In genomic region chr3:48897401-48898376, GRCh38 we compare ENCODE assay signal across 1 cellular context.
TF ChIP-seq lines count a peak whose summit lies in the region.

No MANE protein-coding gene starts in this region.

TF ChIP-seq in HepG2, 621 proteins besides CTCF, POLR2A, EP300 and RAD21 (continued from another document and continues in another):
- no peak for TF ChIP-seq GLMP (CRISPR knock-in tag; IDR thresholded peaks at IDR 0.05; ENCODE audit: borderline replicate concordance)
- no peak for TF ChIP-seq NRL (CRISPR knock-in tag; IDR thresholded peaks at IDR 0.05; ENCODE audit: borderline replicate concordance)
- TF ChIP-seq ATF5 (CRISPR knock-in tag; IDR thresholded peaks at IDR 0.05; ENCODE audit: low read depth) = no peak
- no peak for TF ChIP-seq ZNF510 (CRISPR knock-in tag; IDR thresholded peaks at IDR 0.05; ENCODE audit: low read depth)
- TF ChIP-seq ZNF232 (CRISPR knock-in tag; IDR thresholded peaks at IDR 0.05; ENCODE audit: borderline replicate concordance) = no peak; the same call in 1 of the 2 replicates
- no peak for TF ChIP-seq ZNF7 (CRISPR knock-in tag; IDR thresholded peaks at IDR 0.05)
- TF ChIP-seq FOXO4 (CRISPR knock-in tag; conservative IDR thresholded peaks at IDR 0.05) = no peak
- TF ChIP-seq ZNF691 (CRISPR knock-in tag; IDR thresholded peaks at IDR 0.05; ENCODE audit: borderline replicate concordance, low read depth) = no peak
- no peak for TF ChIP-seq ZNF382 (CRISPR knock-in tag; IDR thresholded peaks at IDR 0.05; ENCODE audit: borderline replicate concordance)
- peak; percentile 48; the same call in 1 of the 2 replicates for TF ChIP-seq SIN3A (IDR thresholded peaks at IDR 0.05; ENCODE audit: borderline replicate concordance, low read depth, low read length)
- no peak; the same call in 1 of the 2 replicates for TF ChIP-seq ISL2 (CRISPR knock-in tag; IDR thresholded peaks at IDR 0.05)
- no peak for TF ChIP-seq SNAI1 (CRISPR knock-in tag; IDR thresholded peaks at IDR 0.05; ENCODE audit: borderline replicate concordance)
- no peak for TF ChIP-seq NR2F2 (IDR thresholded peaks at IDR 0.05; ENCODE audit: borderline replicate concordance, low read depth)
- TF ChIP-seq E2F2 (CRISPR knock-in tag; IDR thresholded peaks at IDR 0.05; ENCODE audit: borderline replicate concordance) = no peak
- no peak for TF ChIP-seq MLX (CRISPR knock-in tag; IDR thresholded peaks at IDR 0.05)
- peak; percentile 52; the same call in 1 of the 2 replicates for TF ChIP-seq ZNF792 (CRISPR knock-in tag; IDR thresholded peaks at IDR 0.05)
- no peak for TF ChIP-seq ARNT2 (CRISPR knock-in tag; IDR thresholded peaks at IDR 0.05; ENCODE audit: low read depth)
- no peak for TF ChIP-seq ZFP36L2 (CRISPR knock-in tag; IDR thresholded peaks at IDR 0.05)
- no peak for TF ChIP-seq ZSCAN20 (CRISPR knock-in tag; IDR thresholded peaks at IDR 0.05; ENCODE audit: borderline replicate concordance)
- no peak for TF ChIP-seq ZNF543 (CRISPR knock-in tag; IDR thresholded peaks at IDR 0.05)
- TF ChIP-seq ZSCAN25 (CRISPR knock-in tag; IDR thresholded peaks at IDR 0.05) = no peak
- TF ChIP-seq WIZ (CRISPR knock-in tag; IDR thresholded peaks at IDR 0.05) = no peak
- TF ChIP-seq ZNF674 (CRISPR knock-in tag; IDR thresholded peaks at IDR 0.05; ENCODE audit: low read depth) = no peak
- no peak for TF ChIP-seq FOXK2 (IDR thresholded peaks at IDR 0.05)
- no peak for TF ChIP-seq ARNTL (CRISPR knock-in tag; IDR thresholded peaks at IDR 0.05)
- TF ChIP-seq ZBTB8A (CRISPR knock-in tag; IDR thresholded peaks at IDR 0.05; ENCODE audit: borderline replicate concordance, low read depth) = no peak
- no peak for TF ChIP-seq ZNF280D (CRISPR knock-in tag; IDR thresholded peaks at IDR 0.05)
- no peak for TF ChIP-seq RNF219 (CRISPR knock-in tag; IDR thresholded peaks at IDR 0.05)
- no peak for TF ChIP-seq SRSF4 (IDR thresholded peaks at IDR 0.05; ENCODE audit: low read depth, low read length, poor library complexity, severe bottlenecking)
- TF ChIP-seq HNF1A (IDR thresholded peaks at IDR 0.05; ENCODE audit: low read depth) = no peak
- TF ChIP-seq HNF1A (CRISPR knock-in tag; IDR thresholded peaks at IDR 0.05; ENCODE audit: borderline replicate concordance) = no peak
- no peak for TF ChIP-seq KDM4B (CRISPR knock-in tag; IDR thresholded peaks at IDR 0.05)
- peak; percentile 60 for TF ChIP-seq TEAD3 (CRISPR knock-in tag; optimal IDR thresholded peaks at IDR 0.05; ENCODE audit: borderline replicate concordance)
- no peak; the same call in 1 of the 2 replicates for TF ChIP-seq RXRA (CRISPR knock-in tag; IDR thresholded peaks at IDR 0.05)
- no peak for TF ChIP-seq NFYC (CRISPR knock-in tag; IDR thresholded peaks at IDR 0.05)
- TF ChIP-seq ZFP90 (CRISPR knock-in tag; IDR thresholded peaks at IDR 0.05; ENCODE audit: borderline replicate concordance) = no peak
- TF ChIP-seq HNRNPH1 (optimal IDR thresholded peaks at IDR 0.05; ENCODE audit: low read depth, low read length) = no peak
- TF ChIP-seq ZNF577 (CRISPR knock-in tag; IDR thresholded peaks at IDR 0.05; ENCODE audit: borderline replicate concordance, low read depth) = no peak
- no peak for TF ChIP-seq NFE2 (CRISPR knock-in tag; IDR thresholded peaks at IDR 0.05)
- no peak for TF ChIP-seq TRAFD1 (CRISPR knock-in tag; IDR thresholded peaks at IDR 0.05; ENCODE audit: borderline replicate concordance)
- no peak for TF ChIP-seq ZSCAN22 (CRISPR knock-in tag; IDR thresholded peaks at IDR 0.05)
- TF ChIP-seq NONO (IDR thresholded peaks at IDR 0.05) = no peak
- no peak for TF ChIP-seq NONO (CRISPR knock-in tag; conservative IDR thresholded peaks at IDR 0.05)
- TF ChIP-seq ZBTB44 (CRISPR knock-in tag; IDR thresholded peaks at IDR 0.05) = no peak
- 0 out of 2 replicates have a peak, but pooled peaks have one; percentile 28 for TF ChIP-seq FOXJ3 (CRISPR knock-in tag; IDR thresholded peaks at IDR 0.05; ENCODE audit: borderline replicate concordance)
- TF ChIP-seq HOXA5 (CRISPR knock-in tag; IDR thresholded peaks at IDR 0.05) = no peak
- 0 out of 2 replicates have a peak, but pooled peaks have one; percentile 50 for TF ChIP-seq HMG20B (CRISPR knock-in tag; conservative IDR thresholded peaks at IDR 0.05)
